18 cellular contexts compared by ENCODE assay signal in the genomic region with DNA sequence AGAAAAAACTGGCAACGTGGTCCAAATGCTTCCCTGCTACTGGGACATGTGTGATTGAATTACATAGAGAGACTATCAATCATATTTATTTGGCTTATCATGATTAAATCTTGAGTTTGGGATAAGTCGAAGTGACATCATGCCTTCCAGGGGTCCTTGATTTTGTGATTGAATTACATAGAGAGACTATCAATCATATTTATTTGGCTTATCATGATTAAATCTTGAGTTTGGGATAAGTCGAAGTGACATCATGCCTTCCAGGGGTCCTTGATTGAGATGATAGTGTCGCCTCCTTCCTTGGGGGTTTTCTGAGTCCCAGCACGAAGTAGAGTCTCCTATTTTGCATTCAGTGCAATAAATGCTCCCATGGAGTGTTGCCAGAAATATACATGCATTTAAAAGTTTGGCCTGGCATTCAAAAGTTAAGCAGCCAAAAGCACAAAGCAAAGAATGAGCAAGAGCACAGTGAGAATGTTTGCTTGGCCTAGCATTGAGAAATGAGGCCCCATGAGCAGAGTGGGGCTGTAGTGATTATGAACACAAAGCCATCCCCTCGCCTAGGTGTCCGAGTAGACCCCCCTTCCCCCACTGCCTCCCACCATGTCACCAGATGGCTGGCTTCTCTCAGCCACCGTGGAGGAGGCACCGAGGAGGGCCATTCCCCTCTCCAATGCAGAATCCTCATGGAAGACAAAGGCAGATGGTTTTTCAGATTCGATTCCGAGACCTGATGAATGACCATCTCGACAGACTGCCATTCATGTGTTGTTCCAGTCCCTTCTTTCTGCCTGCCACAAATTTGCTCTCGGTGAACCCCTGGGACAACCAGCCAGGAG.
"Had no signal": no experiment of that assay in that cellular context is flagged by ENCODE, and none has a peak within 500 bp of the region (broad histone marks: within the 10 kb centered on the region; RNA-seq: fewer than 3 reads in every experiment).

No MANE protein-coding gene starts in this region.

- DNase-seq: activated B cell treated with CpG ODN at 0.5 μM for 24 hours; activated CD4-positive, alpha-beta T cell treated with anti-CD3 and anti-CD28 coated beads for 48 hours; activated CD8-positive, alpha-beta T cell treated with anti-CD3 and anti-CD28 coated beads for 36 hours; activated effector memory CD4-positive, alpha-beta T cell treated with anti-CD3 and anti-CD28 coated beads, Interleukin-2, amount 50 U/mL, for 16 hours; activated T-cell treated with anti-CD3 and anti-CD28 coated beads, Interleukin-2, amount 50 U/mL, for 48 hours; amniotic stem cell; caudate nucleus; immature natural killer cell; lower lobe of right lung; midbrain; stimulated activated CD4-positive, alpha-beta T cell treated with anti-CD3 and anti-CD28 coated beads, Interleukin-12 subunit alpha, Interleukin-12 subunit beta, amount 100 ng/mL, for 4 hours; stimulated activated CD4-positive, alpha-beta T cell treated with anti-CD3 and anti-CD28 coated beads, Interleukin-2, amount 100 ng/mL, for 24 hours; stomach; T-helper 2 cell had no signal

- H3K27me3 ChIP-seq: heart left ventricle, stomach had no signal

- H3K4me1 Mint-ChIP-seq: activated B cell treated with CpG ODN at 0.5 μM for 24 hours had no signal

- H3K36me3 ChIP-seq: heart left ventricle, lower lobe of right lung, stomach, thoracic aorta had no signal

- H3K4me1 ChIP-seq: heart left ventricle, parathyroid adenoma had no signal

- ATAC-seq: activated CD8-positive, alpha-beta T cell treated with anti-CD3 and anti-CD28 coated beads for 36 hours; lower lobe of right lung had no signal

- H3K79me2 ChIP-seq: parathyroid adenoma had no signal

- H3K9me3 Mint-ChIP-seq: activated B cell treated with CpG ODN at 0.5 μM for 24 hours; activated CD8-positive, alpha-beta T cell treated with anti-CD3 and anti-CD28 coated beads for 36 hours; immature natural killer cell had no signal

- H2AFZ ChIP-seq: parathyroid adenoma had no signal

- H3K9ac ChIP-seq: parathyroid adenoma had no signal

- H3K4me3 ChIP-seq: heart left ventricle, lower lobe of right lung, stomach, thoracic aorta had no signal

- H3K27ac ChIP-seq: heart left ventricle, lower lobe of right lung, parathyroid adenoma, stomach, thoracic aorta had no signal

- H3K27ac Mint-ChIP-seq: activated B cell treated with CpG ODN at 0.5 μM for 24 hours; activated CD8-positive, alpha-beta T cell treated with anti-CD3 and anti-CD28 coated beads for 36 hours; activated naive CD8-positive, alpha-beta T cell; immature natural killer cell had no signal

- H3K27me3 Mint-ChIP-seq: activated CD8-positive, alpha-beta T cell treated with anti-CD3 and anti-CD28 coated beads for 36 hours; activated naive CD8-positive, alpha-beta T cell had no signal

- H3K4me3 Mint-ChIP-seq: activated B cell treated with CpG ODN at 0.5 μM for 24 hours; activated CD8-positive, alpha-beta T cell treated with anti-CD3 and anti-CD28 coated beads for 36 hours; activated naive CD8-positive, alpha-beta T cell; immature natural killer cell had no signal

- H3K36me3 Mint-ChIP-seq: activated naive CD8-positive, alpha-beta T cell had no signal

- H3K9me3 ChIP-seq: heart left ventricle, lower lobe of right lung, stomach, thoracic aorta had no signal
